Comparison of ENCODE assay signal across 2 cellular contexts in the genomic region with DNA sequence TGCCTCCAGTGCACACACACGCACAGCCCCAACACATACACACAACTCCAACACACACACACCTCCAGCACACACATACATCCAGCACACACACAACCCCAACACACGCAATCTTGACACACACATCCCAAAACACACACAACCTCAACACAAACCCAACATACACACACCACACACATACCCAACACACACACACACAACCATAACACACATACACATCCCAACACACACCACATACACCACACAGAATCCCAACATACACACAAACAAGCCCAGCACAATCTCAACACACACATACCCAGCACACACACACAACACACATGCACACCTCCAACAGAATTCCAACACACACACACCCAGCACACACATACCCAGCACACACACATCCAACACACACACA.
TF ChIP-seq lines count a peak whose summit lies in the region.

No MANE protein-coding gene starts in this region.

TF ChIP-seq in HepG2, 621 proteins besides CTCF, POLR2A, EP300 and RAD21:
- TF ChIP-seq AGO1 (IDR thresholded peaks at IDR 0.05; ENCODE audit: low read depth, low read length, poor library complexity, severe bottlenecking) (no peak), ATF7 (IDR thresholded peaks at IDR 0.05) (peak; percentile 10), ATF7 (CRISPR knock-in tag; IDR thresholded peaks at IDR 0.05) (no peak), ZNF282 (IDR thresholded peaks at IDR 0.05; ENCODE audit: partially characterized antibody) (peak; percentile 75), ISL2 (CRISPR knock-in tag; IDR thresholded peaks at IDR 0.05) (no peak), ATM (IDR thresholded peaks at IDR 0.05; ENCODE audit: borderline replicate concordance) (0 out of 2 replicates have a peak, but pooled peaks have one; percentile 0), NFRKB (IDR thresholded peaks at IDR 0.05) (peak; percentile 45; the same call in 1 of the 2 replicates)
- TF ChIP-seq, protein P1, sequence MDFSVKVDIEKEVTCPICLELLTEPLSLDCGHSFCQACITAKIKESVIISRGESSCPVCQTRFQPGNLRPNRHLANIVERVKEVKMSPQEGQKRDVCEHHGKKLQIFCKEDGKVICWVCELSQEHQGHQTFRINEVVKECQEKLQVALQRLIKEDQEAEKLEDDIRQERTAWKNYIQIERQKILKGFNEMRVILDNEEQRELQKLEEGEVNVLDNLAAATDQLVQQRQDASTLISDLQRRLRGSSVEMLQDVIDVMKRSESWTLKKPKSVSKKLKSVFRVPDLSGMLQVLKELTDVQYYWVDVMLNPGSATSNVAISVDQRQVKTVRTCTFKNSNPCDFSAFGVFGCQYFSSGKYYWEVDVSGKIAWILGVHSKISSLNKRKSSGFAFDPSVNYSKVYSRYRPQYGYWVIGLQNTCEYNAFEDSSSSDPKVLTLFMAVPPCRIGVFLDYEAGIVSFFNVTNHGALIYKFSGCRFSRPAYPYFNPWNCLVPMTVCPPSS (IDR thresholded peaks at IDR 0.05), result 0 out of 2 replicates have a peak, but pooled peaks have one; percentile 18

TF ChIP-seq in H1, 55 proteins besides CTCF, POLR2A, EP300 and RAD21:
- TF ChIP-seq SP2 (IDR thresholded peaks at IDR 0.05; ENCODE audit: low read length) (no peak), TAF7 (optimal IDR thresholded peaks at IDR 0.05; ENCODE audit: borderline replicate concordance, low read depth, low read length) (no peak), CHD1 (IDR thresholded peaks at IDR 0.05; ENCODE audit: low read depth, low read length) (no peak), BRCA1 (IDR thresholded peaks at IDR 0.05; ENCODE audit: low read depth, low read length) (no peak), GABPA (IDR thresholded peaks at IDR 0.05; ENCODE audit: borderline replicate concordance, insufficient read depth, low read length) (no peak), POLR2AphosphoS5 (IDR thresholded peaks at IDR 0.05; ENCODE audit: low read depth, low read length) (no peak), SIRT6 (IDR thresholded peaks at IDR 0.05; ENCODE audit: low read length) (no peak), RFX5 (IDR thresholded peaks at IDR 0.05; ENCODE audit: borderline replicate concordance, low read depth, low read length) (no peak), NRF1 (IDR thresholded peaks at IDR 0.05; ENCODE audit: low read depth, low read length) (no peak), HDAC6 (IDR thresholded peaks at IDR 0.05; ENCODE audit: low read depth, low read length) (no peak)
- TF ChIP-seq, protein P2, sequence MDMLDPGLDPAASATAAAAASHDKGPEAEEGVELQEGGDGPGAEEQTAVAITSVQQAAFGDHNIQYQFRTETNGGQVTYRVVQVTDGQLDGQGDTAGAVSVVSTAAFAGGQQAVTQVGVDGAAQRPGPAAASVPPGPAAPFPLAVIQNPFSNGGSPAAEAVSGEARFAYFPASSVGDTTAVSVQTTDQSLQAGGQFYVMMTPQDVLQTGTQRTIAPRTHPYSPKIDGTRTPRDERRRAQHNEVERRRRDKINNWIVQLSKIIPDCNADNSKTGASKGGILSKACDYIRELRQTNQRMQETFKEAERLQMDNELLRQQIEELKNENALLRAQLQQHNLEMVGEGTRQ (IDR thresholded peaks at IDR 0.05; ENCODE audit: low read length), result no peak
TF ChIP-seq in H1: peak in this region for 0.
